ENCODE assay signal across 22 cellular contexts in the genomic region with DNA sequence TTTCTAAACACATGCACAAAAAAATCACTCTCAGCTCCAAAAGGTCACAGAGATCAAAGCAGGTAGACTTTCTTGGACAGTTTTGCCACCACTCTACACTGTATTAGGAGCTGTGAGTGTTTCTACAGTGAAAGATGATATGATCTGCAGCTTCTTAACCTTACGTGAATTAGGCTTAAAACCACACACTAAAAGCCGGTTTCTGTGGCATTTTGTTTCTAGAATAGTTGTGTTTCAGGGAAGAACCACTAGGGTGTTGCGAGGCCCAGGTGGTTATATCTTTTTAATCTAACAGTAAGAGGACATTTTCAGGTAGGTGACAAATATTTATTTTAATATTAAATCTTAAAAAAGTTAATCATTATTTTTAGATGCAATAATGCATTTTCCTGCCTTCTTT.
DNase-seq lines count a peak whose midpoint lies in the region; ATAC-seq and TF ChIP-seq lines count a peak whose summit lies in the region.
"Had no signal": no experiment of that assay in that cellular context is flagged by ENCODE, and none has a peak within 500 bp of the region (broad histone marks: within the 10 kb centered on the region; RNA-seq: fewer than 3 reads in every experiment).

No MANE protein-coding gene starts in this region.

- POLR2A ChIA-PET in activated naive CD8-positive, alpha-beta T cell treated with anti-CD3 and anti-CD28 coated beads, Interleukin-2, amount 10 ng/mL, durations not matched to agents 7 days and 5 days (lab: Charles Lee) = interaction anchor here (1.5 kb wide), 1 partner anchor 46 kb away, joined by 4 read pairs; no protein-coding TSS in a partner anchor

- H3K27ac ChIP-seq in RWPE2 (ENCODE audit: poor library complexity, severe bottlenecking) (peak overlapping the region; percentile 63), hepatocyte (no peak overlapping the region)
- H3K27ac ChIP-seq: ascending aorta, C4-2B, neural progenitor cell, spleen, testis had no signal

- no peaks in the 10 kb centered on the region for H4K20me1 ChIP-seq in hepatocyte (ENCODE audit: insufficient read depth, poor library complexity, severe bottlenecking)

- H3K9me2 ChIP-seq in hepatocyte (replicated peaks; ENCODE audit: insufficient read depth) = no peaks in the 10 kb centered on the region

- 76% methylated on average over 3 of the region's 3 CpGs for WGBS in hepatocyte (ENCODE audit: low lambda C conversion rate, missing lambda C conversion rate)

- H3K4me3 ChIP-seq in RWPE2 (ENCODE audit: severe bottlenecking) (no peak overlapping the region), hepatocyte (no peak overlapping the region)
- H3K4me3 ChIP-seq: ascending aorta, HAP-1, neural progenitor cell, spleen, testis had no signal

- H3K4me1 ChIP-seq in RWPE2 (ENCODE audit: insufficient read depth, poor library complexity, severe bottlenecking) = peaks cover 11% of the 10 kb centered on the region
- H3K4me1 ChIP-seq in hepatocyte (ENCODE audit: insufficient read depth) = no peaks in the 10 kb centered on the region
- H3K4me1 ChIP-seq: ascending aorta, neural progenitor cell, spleen, testis had no signal

- peaks cover 32% of the 10 kb centered on the region for H3K36me3 Mint-ChIP-seq in activated naive CD8-positive, alpha-beta T cell treated with anti-CD3 and anti-CD28 coated beads, Interleukin-2, amount 10 ng/mL, durations not matched to agents 7 days and 5 days
- peaks cover 3% of the 10 kb centered on the region for H3K36me3 Mint-ChIP-seq in activated naive CD8-positive, alpha-beta T cell treated with anti-CD3 and anti-CD28 coated beads for 36 hours
- peaks cover 6% of the 10 kb centered on the region for H3K36me3 Mint-ChIP-seq in type B pancreatic cell

- DNase-seq in activated naive CD8-positive, alpha-beta T cell treated with anti-CD3 and anti-CD28 coated beads, Interleukin-2, amount 10 ng/mL, durations not matched to agents 7 days and 5 days = no peak
- no peak for DNase-seq in activated naive CD8-positive, alpha-beta T cell treated with anti-CD3 and anti-CD28 coated beads for 36 hours
- DNase-seq in RWPE2 (ENCODE audit: low spot score) (no peak), hepatocyte (ENCODE audit: low spot score) (no peak), type B pancreatic cell (ENCODE audit: extremely low spot score, unreplicated experiment) (no peak), NCI-H1048 (lab: John Stamatoyannopoulos, UW) (no peak), DMS153 (lab: John Stamatoyannopoulos, UW) (no peak)
- DNase-seq in activated CD4-positive, CD25-positive, alpha-beta regulatory T cell (lab: John Stamatoyannopoulos, UW) = no peak
- DNase-seq: activated CD4-positive, CD25-positive, alpha-beta regulatory T cell treated with anti-CD3 and anti-CD28 coated beads, Interleukin-2, amount 50 U/mL, for 72 hours; activated CD8-positive, alpha-beta memory T cell treated with anti-CD3 and anti-CD28 coated beads, Interleukin-2, amount 50 U/mL, for 4 hours; effector memory CD4-positive, alpha-beta T cell; glutamatergic neuron; NCI-H82; spleen; stimulated activated CD8-positive, alpha-beta memory T cell treated with anti-CD3 and anti-CD28 coated beads, Interleukin-4, amount 100 ng/mL, for 48 hours; testis had no signal

- H3K9me3 ChIP-seq in RWPE2 (ENCODE audit: severe bottlenecking) = no peaks in the 10 kb centered on the region
- no peaks in the 10 kb centered on the region for H3K9me3 ChIP-seq in hepatocyte (ENCODE audit: low read depth)
- H3K9me3 ChIP-seq: ascending aorta, HAP-1, testis had no signal

- no peaks in the 10 kb centered on the region for H3K27me3 Mint-ChIP-seq in activated naive CD8-positive, alpha-beta T cell treated with anti-CD3 and anti-CD28 coated beads, Interleukin-2, amount 10 ng/mL, durations not matched to agents 7 days and 5 days
- H3K27me3 Mint-ChIP-seq in activated naive CD8-positive, alpha-beta T cell treated with anti-CD3 and anti-CD28 coated beads for 36 hours = no peaks in the 10 kb centered on the region
- H3K27me3 Mint-ChIP-seq in type B pancreatic cell = no peaks in the 10 kb centered on the region

- H2AFZ ChIP-seq in hepatocyte = no peak overlapping the region
- H2AFZ ChIP-seq: neural progenitor cell had no signal

- H3K4me2 ChIP-seq in hepatocyte = no peak overlapping the region
- H3K4me2 ChIP-seq: neural progenitor cell had no signal

- H3K36me3 ChIP-seq in RWPE2 (ENCODE audit: low read depth) (no peaks in the 10 kb centered on the region), hepatocyte (replicated peaks; ENCODE audit: insufficient read depth, low read depth) (no peaks in the 10 kb centered on the region)
- H3K36me3 ChIP-seq: ascending aorta, HAP-1, neural progenitor cell, spleen had no signal

- H3K4me1 Mint-ChIP-seq in activated naive CD8-positive, alpha-beta T cell treated with anti-CD3 and anti-CD28 coated beads, Interleukin-2, amount 10 ng/mL, durations not matched to agents 7 days and 5 days = peaks cover 33% of the 10 kb centered on the region
- peaks cover 11% of the 10 kb centered on the region for H3K4me1 Mint-ChIP-seq in activated naive CD8-positive, alpha-beta T cell treated with anti-CD3 and anti-CD28 coated beads for 36 hours
- H3K4me1 Mint-ChIP-seq in type B pancreatic cell (ENCODE audit: unreplicated experiment) = peaks cover 6% of the 10 kb centered on the region

- peak overlapping the region; percentile 50 for H3K4me3 Mint-ChIP-seq in activated naive CD8-positive, alpha-beta T cell treated with anti-CD3 and anti-CD28 coated beads, Interleukin-2, amount 10 ng/mL, durations not matched to agents 7 days and 5 days
- no peak overlapping the region for H3K4me3 Mint-ChIP-seq in activated naive CD8-positive, alpha-beta T cell treated with anti-CD3 and anti-CD28 coated beads for 36 hours
- no peak overlapping the region for H3K4me3 Mint-ChIP-seq in type B pancreatic cell
- H3K4me3 Mint-ChIP-seq: neural progenitor cell had no signal

- TF ChIP-seq CTCF in RWPE2 (IDR thresholded peaks at IDR 0.05; ENCODE audit: poor library complexity, severe bottlenecking) (no peak), hepatocyte (IDR thresholded peaks at IDR 0.05; ENCODE audit: poor library complexity) (peak; percentile 4), type B pancreatic cell (conservative IDR thresholded peaks at IDR 0.05) (peak; percentile 52)

- no peaks in the 10 kb centered on the region for H3K79me2 ChIP-seq in hepatocyte

- ATAC-seq in activated naive CD8-positive, alpha-beta T cell treated with anti-CD3 and anti-CD28 coated beads, Interleukin-2, amount 10 ng/mL, durations not matched to agents 7 days and 5 days (ENCODE audit: low read depth) = peak; percentile 95
- ATAC-seq in RWPE2 (ENCODE audit: low read depth) = no peak
- ATAC-seq: left lobe of liver, Panc1 had no signal

- H3K27me3 ChIP-seq in RWPE2 (ENCODE audit: insufficient read depth, poor library complexity, severe bottlenecking) (no peaks in the 10 kb centered on the region), hepatocyte (no peaks in the 10 kb centered on the region)
- H3K27me3 ChIP-seq: ascending aorta, neural progenitor cell, spleen, testis had no signal

- peak overlapping the region; percentile 84 for H3K27ac Mint-ChIP-seq in activated naive CD8-positive, alpha-beta T cell treated with anti-CD3 and anti-CD28 coated beads, Interleukin-2, amount 10 ng/mL, durations not matched to agents 7 days and 5 days
- H3K27ac Mint-ChIP-seq in activated naive CD8-positive, alpha-beta T cell treated with anti-CD3 and anti-CD28 coated beads for 36 hours = no peak overlapping the region
- no peak overlapping the region for H3K27ac Mint-ChIP-seq in type B pancreatic cell
- H3K27ac Mint-ChIP-seq: neural progenitor cell had no signal

- H3K9me3 Mint-ChIP-seq in activated naive CD8-positive, alpha-beta T cell treated with anti-CD3 and anti-CD28 coated beads, Interleukin-2, amount 10 ng/mL, durations not matched to agents 7 days and 5 days = peaks cover 20% of the 10 kb centered on the region
- H3K9me3 Mint-ChIP-seq in activated naive CD8-positive, alpha-beta T cell treated with anti-CD3 and anti-CD28 coated beads for 36 hours = peaks cover 8% of the 10 kb centered on the region
- peaks cover 6% of the 10 kb centered on the region for H3K9me3 Mint-ChIP-seq in type B pancreatic cell
